ENCODE assay signal across 8 cellular contexts in genomic region chr22:40491990-40492631, GRCh38.
A peak's percentile ranks its signal among the peaks of the same experiment; 100 is the strongest.
DNase-seq lines count a peak whose midpoint lies in the region; ATAC-seq and TF ChIP-seq lines count a peak whose summit lies in the region.

No MANE protein-coding gene starts in this region.

- H2BK120ac ChIP-seq in mesenchymal stem cell (ENCODE audit: low read depth, low read length): no peak overlapping the region

- no peak overlapping the region for H2BK12ac ChIP-seq in mesenchymal stem cell (ENCODE audit: low read length in 2 of 2)

- WGBS in body of pancreas, 2 donors: 35 to 44% methylated on average over 5 of the region's 5 CpGs
- 65% methylated on average over 4 of the region's 5 CpGs for WGBS in mesenchymal stem cell

- no peak for TF ChIP-seq POLR2A in body of pancreas (IDR thresholded peaks at IDR 0.05)

- no peak overlapping the region for H2BK15ac ChIP-seq in mesenchymal stem cell (ENCODE audit: low read depth, poor library complexity, severe bottlenecking)

- no peak overlapping the region for H3K4ac ChIP-seq in mesenchymal stem cell (ENCODE audit: low read depth in 1 of 2, low read length in 2 of 2)

- H2BK5ac ChIP-seq in mesenchymal stem cell (ENCODE audit: low read depth, low read length, poor library complexity, severe bottlenecking): no peak overlapping the region

- H3K18ac ChIP-seq in mesenchymal stem cell (ENCODE audit: low read depth in 1 of 2, low read length in 2 of 2): peak overlapping the region in 1 of 2 experiments; percentile 66

- H3K9me3 ChIP-seq in body of pancreas: no peaks in the 10 kb centered on the region
- H3K9me3 ChIP-seq in mesenchymal stem cell (ENCODE audit: control insufficient read depth, low read length): no peaks in the 10 kb centered on the region

- H3K4me2 ChIP-seq in mesenchymal stem cell (ENCODE audit: low read length, poor library complexity, severe bottlenecking): no peak overlapping the region

- H3K27me3 ChIP-seq in body of pancreas (no peaks in the 10 kb centered on the region), mesenchymal stem cell (ENCODE audit: control insufficient read depth in 1 of 2, insufficient read depth in 1 of 2, low read length in 2 of 2) (no peaks in the 10 kb centered on the region)

- H3K9ac ChIP-seq in mesenchymal stem cell (ENCODE audit: low read length): peak overlapping the region; percentile 23

- H2AK5ac ChIP-seq in mesenchymal stem cell (ENCODE audit: low read length, severe bottlenecking): no peak overlapping the region

- DNase-seq in GDM1 (lab: John Stamatoyannopoulos, UW) (peak; percentile 68), body of pancreas (no peak), mesenchymal stem cell (peak; percentile 82), NCI-H2227 (lab: John Stamatoyannopoulos, UW; ENCODE audit: unreplicated experiment) (no peak), SHP77 treated with DMSO at 0.1 percent for 48 hours (lab: John Stamatoyannopoulos, UW) (no peak), NCI-H1436 (lab: John Stamatoyannopoulos, UW) (no peak)

- H3K4me1 ChIP-seq in body of pancreas: peaks cover 28% of the 10 kb centered on the region
- H3K4me1 ChIP-seq in mesenchymal stem cell (ENCODE audit: control insufficient read depth, insufficient read depth, low read depth, low read length): no peaks in the 10 kb centered on the region

- ATAC-seq in GM19468 (IDR thresholded peaks at IDR 0.05; ENCODE audit: extremely low read depth, unreplicated experiment): peak; percentile 76
- peak; percentile 70 for ATAC-seq in HG03558 (IDR thresholded peaks at IDR 0.05; ENCODE audit: extremely low read depth, unreplicated experiment)
- peak; percentile 66 for ATAC-seq in body of pancreas

- no peak overlapping the region for H4K91ac ChIP-seq in mesenchymal stem cell (ENCODE audit: low read length)

- H3K36me3 ChIP-seq in body of pancreas (replicated peaks in 1 of 2; ENCODE audit: insufficient read depth in 1 of 2, low read depth in 2 of 2) (no peaks in the 10 kb centered on the region), mesenchymal stem cell (ENCODE audit: control insufficient read depth in 1 of 2, insufficient read depth in 2 of 2, low read depth in 1 of 2, low read length in 2 of 2) (no peaks in the 10 kb centered on the region)

- H3K4me3 ChIP-seq in body of pancreas: no peak overlapping the region
- peak overlapping the region in 1 of 2 experiments; percentile 6 for H3K4me3 ChIP-seq in mesenchymal stem cell (ENCODE audit: insufficient read depth in 1 of 2, low read depth in 1 of 2, low read length in 2 of 2)

- H3K23ac ChIP-seq in mesenchymal stem cell (ENCODE audit: low read length in 2 of 2): no peak overlapping the region

- H3K14ac ChIP-seq in mesenchymal stem cell (ENCODE audit: low read length in 2 of 2): no peak overlapping the region

- no peak overlapping the region for H2AFZ ChIP-seq in mesenchymal stem cell (ENCODE audit: low read depth, low read length)

- peak overlapping the region in 3 of 4 donors; percentile 23 to 51 (median 42) for H3K27ac ChIP-seq in body of pancreas
- no peak overlapping the region for H3K27ac ChIP-seq in mesenchymal stem cell (ENCODE audit: low read length, poor library complexity, severe bottlenecking)

- H3K79me1 ChIP-seq in mesenchymal stem cell (replicated peaks; ENCODE audit: low read length, poor library complexity, severe bottlenecking): peaks cover 26% of the 10 kb centered on the region

- H4K8ac ChIP-seq in mesenchymal stem cell (ENCODE audit: low read length): no peak overlapping the region

- intact Hi-C loops in body of pancreas (cut with DNase I): no loop called here

- no peak for TF ChIP-seq CTCF in body of pancreas (IDR thresholded peaks at IDR 0.05)

Comparison
In these comparisons a context has a peak if more than half of its experiments do, and no peak if none do; other contexts are left out.
1. DNase-seq: peak in GDM1 (single experiment) and mesenchymal stem cell (single experiment); none in body of pancreas (0 of 4), NCI-H2227 (single experiment), SHP77 treated with DMSO at 0.1 percent for 48 hours (single experiment) and NCI-H1436 (single experiment).
2. Peak in every context shown above with its lines, with median percentiles within 50 percentile points of each other: ATAC-seq.